In the genomic region with DNA sequence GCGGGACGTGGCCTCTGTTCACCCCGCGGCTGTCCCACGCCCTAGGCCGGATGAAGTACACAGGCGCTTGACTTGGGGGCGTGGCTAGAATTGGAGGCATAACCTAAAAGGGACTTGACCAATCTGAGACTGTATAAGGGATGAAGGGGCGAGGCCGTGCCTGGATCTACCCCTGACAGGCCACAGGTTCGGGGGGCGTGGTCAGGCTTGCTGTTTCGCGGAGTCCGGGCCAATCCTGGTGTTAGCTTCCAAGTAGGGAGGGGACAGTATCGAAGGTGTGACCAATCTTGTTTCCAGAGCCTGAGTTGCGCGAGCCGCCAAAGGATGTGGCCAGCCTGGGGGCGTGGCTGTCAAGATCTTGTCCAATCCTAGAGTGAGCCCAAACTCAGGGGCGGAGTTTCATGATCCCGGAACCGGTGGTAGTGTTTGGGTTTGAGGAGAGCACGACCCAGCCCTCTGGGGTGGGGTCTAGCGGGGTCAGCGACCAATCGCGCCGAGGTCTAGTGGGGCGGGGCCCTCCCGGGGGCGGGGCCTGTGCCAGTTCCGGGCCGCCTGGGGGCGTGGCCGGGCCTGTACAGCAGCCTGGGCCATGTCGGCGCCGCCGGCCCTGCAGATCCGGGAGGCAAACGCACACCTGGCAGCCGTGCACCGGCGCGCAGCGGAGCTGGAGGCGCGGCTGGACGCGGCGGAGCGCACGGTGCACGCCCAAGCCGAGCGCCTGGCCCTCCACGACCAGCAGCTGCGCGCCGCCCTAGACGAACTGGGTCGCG, we compare ENCODE assay signal across 8 cellular contexts. TPM values are rescaled to one million over a fixed set of nuclear protein-coding genes. Genes with fewer than 3 reads are reported as not detected.
A peak's percentile ranks its signal among the peaks of the same experiment; 100 is the strongest.
DNase-seq lines count a peak whose midpoint lies in the region; ATAC-seq and TF ChIP-seq lines count a peak whose summit lies in the region.

A gene with protein sequence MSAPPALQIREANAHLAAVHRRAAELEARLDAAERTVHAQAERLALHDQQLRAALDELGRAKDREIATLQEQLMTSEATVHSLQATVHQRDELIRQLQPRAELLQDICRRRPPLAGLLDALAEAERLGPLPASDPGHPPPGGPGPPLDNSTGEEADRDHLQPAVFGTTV (plus strand): TSS at position 571 of the 770 bp plus-strand sequence. CDS start 19 bp downstream, at position 590.

- no peaks in the 10 kb centered on the region for H3K27me3 Mint-ChIP-seq in CD4-positive, alpha-beta memory T cell
- no peaks in the 10 kb centered on the region for H3K27me3 Mint-ChIP-seq in activated CD8-positive, alpha-beta T cell treated with anti-CD3 and anti-CD28 coated beads for 36 hours

- peak within 1 kb of the TSS; percentile 95 for H3K27ac ChIP-seq in CD4-positive, alpha-beta memory T cell (ENCODE audit: low read depth, low read length)

- intact Hi-C loops in CD4-positive, alpha-beta memory T cell (cut with micrococcal nuclease), result loop anchor here (1.0 to 10.0 kb wide), 11 partner anchors 58 to 1630 kb away; partner anchors contain the start of genes ALKBH7, CATSPERD, LONP1 and MICOS13
- intact Hi-C loops in activated CD8-positive, alpha-beta T cell treated with anti-CD3 and anti-CD28 coated beads for 36 hours (cut with micrococcal nuclease), result loop anchor here (10.0 kb wide), 2 partner anchors 70 to 100 kb away; partner anchors contain the start of genes NRTN and RANBP3
- intact Hi-C loops in lower leg skin (cut with DNase I; ENCODE audit: low total_unique reads), result no loop called here

- peaks cover 0 to 2% (median 0%) of the 10 kb centered on the region in 8 donors for H3K9me3 Mint-ChIP-seq in CD4-positive, alpha-beta memory T cell
- no peaks in the 10 kb centered on the region for H3K9me3 Mint-ChIP-seq in activated CD8-positive, alpha-beta T cell treated with anti-CD3 and anti-CD28 coated beads for 36 hours

- CTCF ChIA-PET in CD4-positive, alpha-beta memory T cell (lab: Charles Lee; ENCODE audit: partially characterized antibody), result interaction anchor here (1.0 to 3.3 kb wide), 8 partner anchors 43 to 218 kb away, joined by 3 to 16 read pairs (median 6); no protein-coding TSS in a partner anchor
- CTCF ChIA-PET in activated CD8-positive, alpha-beta T cell treated with anti-CD3 and anti-CD28 coated beads for 36 hours (lab: Charles Lee), result interaction anchor here (1.9 to 3.9 kb wide), 4 partner anchors 64 to 184 kb away, joined by 7 to 57 read pairs (median 10); partner anchors contain the start of genes CATSPERD, LONP1 and NRTN

- POLR2A ChIA-PET in CD4-positive, alpha-beta memory T cell (lab: Charles Lee; ENCODE audit: partially characterized antibody), result interaction anchor here (0.6 to 3.9 kb wide), 30 partner anchors 10 to 936 kb away, joined by 3 to 72 read pairs (median 5); partner anchors contain the start of genes CAPS, CATSPERD, DUS3L and KDM4B
- POLR2A ChIA-PET in activated CD8-positive, alpha-beta T cell treated with anti-CD3 and anti-CD28 coated beads for 36 hours (lab: Charles Lee), result interaction anchor here (0.5 to 4.9 kb wide), 14 partner anchors 13 to 286 kb away, joined by 3 to 34 read pairs (median 4); partner anchors contain the start of genes DUS3L, SAFB and SAFB2

- peak; percentile 77 for ATAC-seq in GM19455 (IDR thresholded peaks at IDR 0.05; ENCODE audit: unreplicated experiment)
- ATAC-seq in activated CD8-positive, alpha-beta T cell treated with anti-CD3 and anti-CD28 coated beads for 36 hours, result peak; percentile 83

- peak within 1 kb of the TSS; percentile 95 to 100 (median 100) for H3K27ac Mint-ChIP-seq in CD4-positive, alpha-beta memory T cell
- peak within 1 kb of the TSS; percentile 100 for H3K27ac Mint-ChIP-seq in activated CD8-positive, alpha-beta T cell treated with anti-CD3 and anti-CD28 coated beads for 36 hours

- H3K27me3 ChIP-seq in CD4-positive, alpha-beta memory T cell (ENCODE audit: insufficient read depth, low read length), result no peaks in the 10 kb centered on the region

- H3K36me3 Mint-ChIP-seq in CD4-positive, alpha-beta memory T cell, result peaks cover 7 to 33% of the 10 kb centered on the region in 2 donors
- peaks cover 16% of the 10 kb centered on the region for H3K36me3 Mint-ChIP-seq in activated CD8-positive, alpha-beta T cell treated with anti-CD3 and anti-CD28 coated beads for 36 hours (ENCODE audit: low read depth)

- H3K4me3 Mint-ChIP-seq in CD4-positive, alpha-beta memory T cell, result peak within 1 kb of the TSS; percentile 91 to 97 (median 95)
- H3K4me3 Mint-ChIP-seq in activated CD8-positive, alpha-beta T cell treated with anti-CD3 and anti-CD28 coated beads for 36 hours, result peak within 1 kb of the TSS; percentile 99

- TF ChIP-seq POLR2A in lower leg skin (IDR thresholded peaks at IDR 0.05), result no peak

- peaks cover 14 to 57% (median 35%) of the 10 kb centered on the region in 4 donors for H3K4me1 Mint-ChIP-seq in CD4-positive, alpha-beta memory T cell
- peaks cover 40% of the 10 kb centered on the region for H3K4me1 Mint-ChIP-seq in activated CD8-positive, alpha-beta T cell treated with anti-CD3 and anti-CD28 coated beads for 36 hours (ENCODE audit: low read depth)

- no peaks in the 10 kb centered on the region for H3K9me3 ChIP-seq in CD4-positive, alpha-beta memory T cell (ENCODE audit: control insufficient read depth in 1 of 2, low read length in 2 of 2)

- peak within 1 kb of the TSS; percentile 97 for H3K4me3 ChIP-seq in CD4-positive, alpha-beta memory T cell (ENCODE audit: low read length in 2 of 2)
- H3K4me3 ChIP-seq in lower leg skin (ENCODE audit: low read depth, poor library complexity, severe bottlenecking), result peak within 1 kb of the TSS; percentile 94

- H3K36me3 ChIP-seq in CD4-positive, alpha-beta memory T cell (ENCODE audit: insufficient read depth, low read length), result no peaks in the 10 kb centered on the region

- WGBS in lower leg skin, 2 donors, result 0% methylated on average over 43 to 45 of the region's 64 CpGs

- peak; percentile 100 for DNase-seq in CD4-positive, alpha-beta memory T cell
- DNase-seq in HK-2 (ENCODE audit: unreplicated experiment) (peak; percentile 99), NCI-H82 treated with DMSO at 0.1 percent for 48 hours (lab: John Stamatoyannopoulos, UW; ENCODE audit: unreplicated experiment) (peak; percentile 100), ecto neural progenitor cell (ENCODE audit: low spot score) (peak; percentile 99), lower leg skin (ENCODE audit: low spot score in 2 of 2) (peak; percentile 100)
- DNase-seq in activated CD8-positive, alpha-beta T cell treated with anti-CD3 and anti-CD28 coated beads for 36 hours, result peak; percentile 100
- DNase-seq in stimulated activated CD4-positive, alpha-beta T cell treated with anti-CD3 and anti-CD28 coated beads, Interleukin-4, amount 100 ng/mL, for 4 hours, result peak; percentile 99 to 100

- TF ChIP-seq CTCF in activated CD8-positive, alpha-beta T cell treated with anti-CD3 and anti-CD28 coated beads for 36 hours (IDR thresholded peaks at IDR 0.05), result no peak
- no peak for TF ChIP-seq CTCF in lower leg skin (IDR thresholded peaks at IDR 0.05)

- peaks cover 37% of the 10 kb centered on the region for H3K4me1 ChIP-seq in CD4-positive, alpha-beta memory T cell (ENCODE audit: insufficient read depth, low read length)

RNA-seq across cellular contexts. Expression of the gene that starts here (rescaled TPM):
- total RNA-seq in CD4-positive, alpha-beta memory T cell, result 10 to 100 TPM; 36.6 to 37.5 TPM
- 1 to 10 TPM; 5.6 to 6.3 TPM for polyA plus RNA-seq in CD4-positive, alpha-beta memory T cell
- total RNA-seq in activated CD8-positive, alpha-beta T cell treated with anti-CD3 and anti-CD28 coated beads for 36 hours, result 1 to 10 TPM; 1.2 to 2.5 TPM
- total RNA-seq in lower leg skin, result 10 to 100 TPM; 10.2 to 15.2 (median 10.8) TPM

Comparison
In these comparisons a context has a peak if more than half of its experiments do, and no peak if none do; other contexts are left out.
1. Peak in every context shown above with its lines: DNase-seq, ATAC-seq, H3K4me3 ChIP-seq and H3K27ac ChIP-seq.